Comparison of ENCODE assay signal across 19 cellular contexts in the genomic region with DNA sequence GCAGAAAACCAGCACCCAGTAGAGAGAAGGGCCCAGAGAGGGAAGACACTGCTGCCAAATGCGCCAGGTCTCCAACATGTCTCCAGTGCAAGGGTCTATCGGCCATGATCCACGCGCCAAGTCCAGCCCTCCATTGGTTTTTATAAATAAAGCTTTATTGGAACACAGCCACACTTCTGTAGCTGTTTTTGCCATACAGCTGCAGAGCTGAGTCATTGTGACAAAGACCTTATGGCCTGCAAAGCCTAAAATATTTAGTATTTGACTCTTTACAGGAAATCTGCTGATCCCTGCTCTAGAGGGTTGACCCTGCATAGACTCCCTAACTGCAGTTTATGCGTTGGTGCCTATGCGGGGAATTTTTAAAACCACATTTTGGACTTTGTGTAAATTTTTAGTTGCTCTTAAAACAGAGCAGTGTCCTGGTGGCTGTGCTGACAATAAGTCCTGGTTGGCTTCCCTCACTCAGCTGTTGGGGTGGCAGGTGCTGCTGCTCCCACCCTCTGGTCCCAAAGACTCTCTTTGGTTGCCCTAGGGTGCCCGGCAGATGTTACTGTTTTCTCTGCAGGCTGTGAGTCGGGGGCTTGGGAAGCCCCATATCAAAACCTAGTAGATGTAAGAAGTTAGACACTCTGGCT.
DNase-seq lines count a peak whose midpoint lies in the region; ATAC-seq and TF ChIP-seq lines count a peak whose summit lies in the region.
"Had no signal": no experiment of that assay in that cellular context is flagged by ENCODE, and none has a peak within 500 bp of the region (broad histone marks: within the 10 kb centered on the region; RNA-seq: fewer than 3 reads in every experiment).

No MANE protein-coding gene starts in this region.

- no peak overlapping the region for H2AFZ ChIP-seq in fibroblast of lung (ENCODE audit: low read length)
- H2AFZ ChIP-seq: hepatocyte had no signal

- no peak for ATAC-seq in GM21786 (IDR thresholded peaks at IDR 0.05; ENCODE audit: unreplicated experiment)
- ATAC-seq: CD8-positive, alpha-beta T cell; PC-3; sciatic nerve had no signal

- no peak for TF ChIP-seq CTCF in fibroblast of lung (conservative IDR thresholded peaks at IDR 0.05 in 1 of 2, IDR thresholded peaks at IDR 0.05 in 1 of 2; ENCODE audit: low read depth in 1 of 2, low read length in 2 of 2)

- no peaks in the 10 kb centered on the region for H3K79me2 ChIP-seq in fibroblast of lung (ENCODE audit: control insufficient read depth, insufficient read depth, low read length)
- H3K79me2 ChIP-seq: hepatocyte had no signal

- no peak overlapping the region for H3K4me2 ChIP-seq in fibroblast of lung (ENCODE audit: extremely low read depth, insufficient read depth, low read length)
- H3K4me2 ChIP-seq: hepatocyte had no signal

- H3K27me3 ChIP-seq in fibroblast of lung (ENCODE audit: control insufficient read depth, insufficient read depth, low read length) (no peaks in the 10 kb centered on the region), skeletal muscle tissue (ENCODE audit: control insufficient read depth in 3 of 3, insufficient read depth in 3 of 3, low read length in 3 of 3) (no peaks in the 10 kb centered on the region)
- H3K27me3 ChIP-seq: hepatocyte, neutrophil had no signal

- H3K4me3 ChIP-seq in fibroblast of lung (replicated peaks in 1 of 4; ENCODE audit: control extremely low read depth in 1 of 4, insufficient read depth in 1 of 4, low read depth in 3 of 4, low read length in 4 of 4) (no peak overlapping the region), skeletal muscle tissue (ENCODE audit: low read length in 3 of 3) (no peak overlapping the region)
- H3K4me3 ChIP-seq: hepatocyte had no signal

- DNase-seq in DMS 273 (lab: John Stamatoyannopoulos, UW; ENCODE audit: unreplicated experiment) (peak; percentile 22), DMS 273 treated with DMSO at 0.1 percent for 48 hours (lab: John Stamatoyannopoulos, UW) (no peak), RPMI7951 (ENCODE audit: low read depth) (peak; percentile 48), fibroblast of lung (ENCODE audit: low read depth in 2 of 2) (peak; percentile 33 to 73), C1 segment of cervical spinal cord (lab: John Stamatoyannopoulos, UW) (no peak)
- no peak for DNase-seq in activated CD4-positive, CD25-positive, alpha-beta regulatory T cell (lab: John Stamatoyannopoulos, UW)
- DNase-seq: activated CD4-positive, alpha-beta memory T cell treated with anti-CD3 and anti-CD28 coated beads for 36 hours; CD8-positive, alpha-beta T cell; GDM1; NCI-H1436 treated with DMSO at 0.1 percent for 48 hours; NCI-H510A treated with DMSO at 0.1 percent for 48 hours; PC-3; stimulated activated CD4-positive, alpha-beta T cell treated with anti-CD3 and anti-CD28 coated beads, Interleukin-4, amount 100 ng/mL, for 1 hour had no signal

- no peaks in the 10 kb centered on the region for H3K9me3 ChIP-seq in fibroblast of lung (ENCODE audit: control insufficient read depth, insufficient read depth, low read depth, low read length)
- no peaks in the 10 kb centered on the region for H3K9me3 ChIP-seq in skeletal muscle tissue (ENCODE audit: control insufficient read depth in 3 of 3, low read length in 3 of 3)
- H3K9me3 ChIP-seq: neutrophil had no signal

- peaks cover 3% of the 10 kb centered on the region for H3K36me3 ChIP-seq in fibroblast of lung (ENCODE audit: control insufficient read depth, insufficient read depth, low read length)
- H3K36me3 ChIP-seq in skeletal muscle tissue (ENCODE audit: control insufficient read depth in 3 of 3, insufficient read depth in 3 of 3, low read length in 3 of 3) = no peaks in the 10 kb centered on the region
- H3K36me3 ChIP-seq: neutrophil had no signal

- H3K9ac ChIP-seq in fibroblast of lung (ENCODE audit: insufficient read depth, low read length) (no peak overlapping the region), skeletal muscle tissue (ENCODE audit: low read depth in 1 of 3, low read length in 3 of 3) (peak overlapping the region in 2 of 3 donors; percentile 1 to 52)

- peak overlapping the region; percentile 22 for H3K27ac ChIP-seq in fibroblast of lung (ENCODE audit: insufficient read depth, low read length)
- peak overlapping the region; percentile 15 for H3K27ac ChIP-seq in skeletal muscle tissue (ENCODE audit: low read depth, low read length)
- H3K27ac ChIP-seq: 22Rv1, hepatocyte, neutrophil had no signal

- no peaks in the 10 kb centered on the region for H4K20me1 ChIP-seq in fibroblast of lung (ENCODE audit: control insufficient read depth, extremely low read depth, insufficient read depth, low read length)

- H3K4me1 ChIP-seq in fibroblast of lung (ENCODE audit: control insufficient read depth, extremely low read depth, insufficient read depth, low read length) (peaks cover 4% of the 10 kb centered on the region), skeletal muscle tissue (ENCODE audit: control insufficient read depth in 3 of 3, insufficient read depth in 3 of 3, low read length in 3 of 3) (peaks cover 23 to 37% (median 23%) of the 10 kb centered on the region in 3 donors)

Comparison
In these comparisons a context has a peak if more than half of its experiments do, and no peak if none do; other contexts are left out.
1. DNase-seq: peak in DMS 273 (single experiment), RPMI7951 (single experiment) and fibroblast of lung (2 of 2); none in DMS 273 treated with DMSO at 0.1 percent for 48 hours (single experiment), activated CD4-positive, CD25-positive, alpha-beta regulatory T cell (0 of 4) and C1 segment of cervical spinal cord (0 of 14).